ENCODE assay signal across 8 cellular contexts in genomic region chr7:44257618-44258422, GRCh38.
A peak's percentile ranks its signal among the peaks of the same experiment; 100 is the strongest.
DNase-seq lines count a peak whose midpoint lies in the region; ATAC-seq lines count a peak whose summit lies in the region.

No MANE protein-coding gene starts in this region.

- H3K27ac Mint-ChIP-seq in T-helper 1 cell treated with Interleukin-12 subunit alpha and Interleukin-12 subunit beta and Interleukin-4 antibody, amounts not matched to agents 30 μg/mL and 1 μg/mL, for 36 hours = peak overlapping the region; percentile 92

- peaks cover 2% of the 10 kb centered on the region for H3K36me3 Mint-ChIP-seq in T-helper 1 cell treated with Interleukin-12 subunit alpha and Interleukin-12 subunit beta and Interleukin-4 antibody, amounts not matched to agents 30 μg/mL and 1 μg/mL, for 36 hours (ENCODE audit: low read depth)

- H3K4me3 Mint-ChIP-seq in T-helper 1 cell treated with Interleukin-12 subunit alpha and Interleukin-12 subunit beta and Interleukin-4 antibody, amounts not matched to agents 30 μg/mL and 1 μg/mL, for 36 hours = peak overlapping the region; percentile 66

- DNase-seq in AG20443 (ENCODE audit: low spot score) = peak; percentile 87
- peak; percentile 74 for DNase-seq in GM19240 (ENCODE audit: insufficient read length, low spot score)
- DNase-seq in hepatic stellate cell (ENCODE audit: low spot score) = peak; percentile 89
- peak; percentile 66 for DNase-seq in stimulated activated CD4-positive, alpha-beta T cell treated with anti-CD3 and anti-CD28 coated beads, Interleukin-12 subunit alpha, Interleukin-12 subunit beta, amount 100 ng/mL, for 4 hours
- no peak for DNase-seq in NCI-H2107 (lab: John Stamatoyannopoulos, UW)

- H3K27ac ChIP-seq in angular gyrus (ENCODE audit: low read depth, low read length) = peak overlapping the region; percentile 84

- peaks cover 23% of the 10 kb centered on the region for H3K4me1 Mint-ChIP-seq in T-helper 1 cell treated with Interleukin-12 subunit alpha and Interleukin-12 subunit beta and Interleukin-4 antibody, amounts not matched to agents 30 μg/mL and 1 μg/mL, for 36 hours (ENCODE audit: low read depth)

- H3K27me3 Mint-ChIP-seq in T-helper 1 cell treated with Interleukin-12 subunit alpha and Interleukin-12 subunit beta and Interleukin-4 antibody, amounts not matched to agents 30 μg/mL and 1 μg/mL, for 36 hours (ENCODE audit: low read depth) = no peaks in the 10 kb centered on the region

- ATAC-seq in HG03432 (IDR thresholded peaks at IDR 0.05; ENCODE audit: unreplicated experiment) = peak; percentile 90

- peaks cover 8% of the 10 kb centered on the region for H3K9me3 Mint-ChIP-seq in T-helper 1 cell treated with Interleukin-12 subunit alpha and Interleukin-12 subunit beta and Interleukin-4 antibody, amounts not matched to agents 30 μg/mL and 1 μg/mL, for 36 hours
